1 cellular context compared by ENCODE assay signal in the genomic region with DNA sequence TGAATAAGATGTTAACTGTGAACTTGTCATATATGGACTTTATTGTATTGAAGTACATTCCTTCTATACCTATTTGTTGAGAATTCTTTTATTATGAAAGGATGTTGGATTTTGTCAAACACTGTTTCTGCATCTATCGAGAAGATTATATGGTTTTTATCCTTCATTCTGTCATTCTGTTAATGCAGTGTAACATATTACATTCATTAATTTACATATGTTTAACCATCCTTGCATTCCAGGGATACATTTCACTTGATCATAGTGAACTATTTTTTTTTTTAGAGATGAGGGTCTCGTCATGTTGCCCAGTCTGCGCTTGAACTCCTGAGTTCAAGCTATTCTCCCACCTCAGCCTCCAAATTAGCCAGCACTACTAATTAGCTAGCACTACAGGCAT.
TF ChIP-seq lines count a peak whose summit lies in the region.

No MANE protein-coding gene starts in this region.

TF ChIP-seq in IMR-90, 13 proteins besides CTCF, POLR2A, EP300 and RAD21:
- TF ChIP-seq RCOR1 (IDR thresholded peaks at IDR 0.05; ENCODE audit: insufficient replicate concordance, low read length) = no peak
- no peak for TF ChIP-seq MAZ (IDR thresholded peaks at IDR 0.05; ENCODE audit: borderline replicate concordance, low read depth, low read length)
- TF ChIP-seq, protein P1, sequence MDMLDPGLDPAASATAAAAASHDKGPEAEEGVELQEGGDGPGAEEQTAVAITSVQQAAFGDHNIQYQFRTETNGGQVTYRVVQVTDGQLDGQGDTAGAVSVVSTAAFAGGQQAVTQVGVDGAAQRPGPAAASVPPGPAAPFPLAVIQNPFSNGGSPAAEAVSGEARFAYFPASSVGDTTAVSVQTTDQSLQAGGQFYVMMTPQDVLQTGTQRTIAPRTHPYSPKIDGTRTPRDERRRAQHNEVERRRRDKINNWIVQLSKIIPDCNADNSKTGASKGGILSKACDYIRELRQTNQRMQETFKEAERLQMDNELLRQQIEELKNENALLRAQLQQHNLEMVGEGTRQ (IDR thresholded peaks at IDR 0.05; ENCODE audit: low read depth, low read length) = no peak
- no peak for TF ChIP-seq MAFK (IDR thresholded peaks at IDR 0.05; ENCODE audit: low read depth, low read length)
- TF ChIP-seq MXI1 (IDR thresholded peaks at IDR 0.05; ENCODE audit: borderline replicate concordance, low read depth, low read length) = no peak
- TF ChIP-seq BHLHE40 (IDR thresholded peaks at IDR 0.05; ENCODE audit: low read depth, low read length) = no peak
- TF ChIP-seq NFE2L2 (IDR thresholded peaks at IDR 0.05; ENCODE audit: low read depth, low read length) = no peak
- no peak for TF ChIP-seq SMC3 (IDR thresholded peaks at IDR 0.05; ENCODE audit: low read depth, low read length)
TF ChIP-seq in IMR-90: peak in this region for 0.
